Comparison of ENCODE assay signal across 16 cellular contexts in the genomic region with DNA sequence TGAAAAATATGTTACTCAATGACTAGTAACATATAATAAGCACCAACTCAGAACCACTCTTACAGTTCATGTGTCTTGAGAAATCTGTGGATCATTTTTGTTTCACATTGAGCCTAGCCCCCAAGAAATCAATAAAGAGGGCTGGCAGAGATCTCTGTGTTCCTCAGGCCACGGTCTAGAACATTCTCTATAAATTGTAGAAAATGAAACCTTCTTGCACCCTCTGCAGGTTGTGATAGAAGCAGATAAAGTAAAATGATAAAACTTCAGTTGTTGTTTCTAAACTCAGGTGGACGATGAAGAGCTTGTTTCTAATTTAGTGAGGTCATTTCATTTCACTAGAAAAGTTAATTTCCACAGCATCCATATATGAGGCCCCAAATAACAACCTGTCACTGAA.
"Had no signal": no experiment of that assay in that cellular context is flagged by ENCODE, and none has a peak within 500 bp of the region (broad histone marks: within the 10 kb centered on the region; RNA-seq: fewer than 3 reads in every experiment).

No MANE protein-coding gene starts in this region.

- H3K9me3 Mint-ChIP-seq: activated naive CD4-positive, alpha-beta T cell treated with anti-CD3 and anti-CD28 coated beads, Interleukin-2, amount 50 U/mL, for 72 hours; activated T-cell treated with anti-CD3 and anti-CD28 coated beads, Interleukin-2, amount 50 U/mL, for 72 hours; dendritic cell treated with granulocyte-macrophage colony-stimulating factor and Interleukin-4, amounts not matched to agents 40 ng/mL and 50 ng/mL, for 4 days; nephron progenitor cell; stimulated activated effector memory CD8-positive, alpha-beta T cell treated with anti-CD3 and anti-CD28 coated beads, Interleukin-12 subunit alpha, Interleukin-12 subunit beta, amount 100 ng/mL, for 72 hours; type B pancreatic cell had no signal

- H3K4me3 Mint-ChIP-seq: activated T-cell treated with anti-CD3 and anti-CD28 coated beads, Interleukin-2, amount 50 U/mL, for 72 hours; dendritic cell treated with granulocyte-macrophage colony-stimulating factor and Interleukin-4, amounts not matched to agents 40 ng/mL and 50 ng/mL, for 4 days; mesothelial cell of epicardium; nephron progenitor cell; stimulated activated effector memory CD8-positive, alpha-beta T cell treated with anti-CD3 and anti-CD28 coated beads, Interleukin-12 subunit alpha, Interleukin-12 subunit beta, amount 100 ng/mL, for 72 hours; type B pancreatic cell had no signal

- H3K36me3 Mint-ChIP-seq: activated naive CD4-positive, alpha-beta T cell treated with anti-CD3 and anti-CD28 coated beads, Interleukin-2, amount 50 U/mL, for 72 hours; mesothelial cell of epicardium; stimulated activated effector memory CD8-positive, alpha-beta T cell treated with anti-CD3 and anti-CD28 coated beads, Interleukin-12 subunit alpha, Interleukin-12 subunit beta, amount 100 ng/mL, for 72 hours; type B pancreatic cell had no signal

- H3K27me3 ChIP-seq: adrenal gland, left lung, sigmoid colon, testis had no signal

- H3K4me1 ChIP-seq: adrenal gland, left lung, sigmoid colon, testis had no signal

- H3K27ac Mint-ChIP-seq: activated naive CD4-positive, alpha-beta T cell treated with anti-CD3 and anti-CD28 coated beads, Interleukin-2, amount 50 U/mL, for 72 hours; activated T-cell treated with anti-CD3 and anti-CD28 coated beads, Interleukin-2, amount 50 U/mL, for 72 hours; dendritic cell treated with granulocyte-macrophage colony-stimulating factor and Interleukin-4, amounts not matched to agents 40 ng/mL and 50 ng/mL, for 4 days; mesothelial cell of epicardium; nephron progenitor cell; stimulated activated effector memory CD8-positive, alpha-beta T cell treated with anti-CD3 and anti-CD28 coated beads, Interleukin-12 subunit alpha, Interleukin-12 subunit beta, amount 100 ng/mL, for 72 hours; type B pancreatic cell had no signal

- DNase-seq: activated CD4-positive, alpha-beta T cell treated with anti-CD3 and anti-CD28 coated beads, Interleukin-2, amount 50 U/mL, for 4 hours; activated gamma-delta T cell treated with Interleukin-2 at 50 U/mL for 16 hours; activated T-cell treated with anti-CD3 and anti-CD28 coated beads, Interleukin-2, amount 50 U/mL, for 72 hours; effector CD8-positive, alpha-beta T cell; kidney; left lung; nephron progenitor cell; sigmoid colon; stimulated activated CD4-positive, alpha-beta T cell treated with anti-CD3 and anti-CD28 coated beads, Interleukin-4, amount 100 ng/mL, for 24 hours had no signal

- H3K27me3 Mint-ChIP-seq: dendritic cell treated with granulocyte-macrophage colony-stimulating factor and Interleukin-4, amounts not matched to agents 40 ng/mL and 50 ng/mL, for 4 days; type B pancreatic cell had no signal

- H3K9me3 ChIP-seq: adrenal gland, left lung, sigmoid colon, testis had no signal

- H3K4me1 Mint-ChIP-seq: stimulated activated effector memory CD8-positive, alpha-beta T cell treated with anti-CD3 and anti-CD28 coated beads, Interleukin-12 subunit alpha, Interleukin-12 subunit beta, amount 100 ng/mL, for 72 hours had no signal

- H3K27ac ChIP-seq: adrenal gland, left lung, sigmoid colon, testis had no signal

- H3K4me3 ChIP-seq: adrenal gland, left lung, sigmoid colon, testis had no signal

- ATAC-seq: activated naive CD4-positive, alpha-beta T cell treated with anti-CD3 and anti-CD28 coated beads, Interleukin-2, amount 50 U/mL, for 72 hours; activated T-cell treated with anti-CD3 and anti-CD28 coated beads, Interleukin-2, amount 50 U/mL, for 72 hours; stimulated activated effector memory CD8-positive, alpha-beta T cell treated with anti-CD3 and anti-CD28 coated beads, Interleukin-12 subunit alpha, Interleukin-12 subunit beta, amount 100 ng/mL, for 72 hours had no signal

- H3K36me3 ChIP-seq: adrenal gland, left lung, sigmoid colon had no signal
